11 cellular contexts compared by ENCODE assay signal in genomic region chr11:128361451-128362020, GRCh38.
A peak's percentile ranks its signal among the peaks of the same experiment; 100 is the strongest.
DNase-seq lines count a peak whose midpoint lies in the region; ATAC-seq and TF ChIP-seq lines count a peak whose summit lies in the region.
"Had no signal": no experiment of that assay in that cellular context is flagged by ENCODE, and none has a peak within 500 bp of the region (broad histone marks: within the 10 kb centered on the region; RNA-seq: fewer than 3 reads in every experiment).

No MANE protein-coding gene starts in this region.

- TF ChIP-seq CTCF in BE2C (IDR thresholded peaks at IDR 0.05; ENCODE audit: low read depth, low read length), result no peak

- no peak for ATAC-seq in GM18873 (IDR thresholded peaks at IDR 0.05; ENCODE audit: low FRiP score, unreplicated experiment)
- no peak for ATAC-seq in GM19452 (IDR thresholded peaks at IDR 0.05; ENCODE audit: unreplicated experiment)

- no peaks in the 10 kb centered on the region for H3K36me3 ChIP-seq in BE2C

- DNase-seq in BE2C (peak; percentile 56), HT-29 (ENCODE audit: low spot score) (peak; percentile 23), UCSD-AML1 (lab: John Stamatoyannopoulos, UW; ENCODE audit: unreplicated experiment) (peak; percentile 41), left kidney (ENCODE audit: low read depth, low spot score) (peak; percentile 13), midbrain (lab: John Stamatoyannopoulos, UW) (no peak), NOMO-1 treated with DMSO at 0.1 percent for 48 hours (lab: John Stamatoyannopoulos, UW; ENCODE audit: unreplicated experiment) (no peak)
- DNase-seq: effector CD4-positive, alpha-beta T cell; mesendoderm; stimulated activated CD4-positive, alpha-beta T cell treated with anti-CD3 and anti-CD28 coated beads, Interleukin-4, amount 100 ng/mL, for 24 hours had no signal

- no peaks in the 10 kb centered on the region for H3K9me3 ChIP-seq in BE2C

- H3K4me1 ChIP-seq in BE2C, result peaks cover 27% of the 10 kb centered on the region

- no peaks in the 10 kb centered on the region for H3K27me3 ChIP-seq in BE2C

- H3K4me3 ChIP-seq in BE2C (ENCODE audit: low read depth, low read length), result no peak overlapping the region

Comparison
In these comparisons a context has a peak if more than half of its experiments do, and no peak if none do; other contexts are left out.
1. DNase-seq: peak in BE2C (single experiment), HT-29 (single experiment), UCSD-AML1 (single experiment) and left kidney (single experiment); none in midbrain (single experiment) and NOMO-1 treated with DMSO at 0.1 percent for 48 hours (single experiment).